1 cellular context compared by ENCODE assay signal in genomic region chr19:9827325-9828238, GRCh38.
TF ChIP-seq lines count a peak whose summit lies in the region.

Gene UBL5, plus strand, starts transcription at chr19:9827918. Its CDS starts 420 bp downstream, at chr19:9828338.

TF ChIP-seq in GM23338, 12 proteins besides CTCF, POLR2A, EP300 and RAD21:
- TF ChIP-seq JUNB (IDR thresholded peaks at IDR 0.05; ENCODE audit: unreplicated experiment) (no peak), STAT1 (IDR thresholded peaks at IDR 0.05; ENCODE audit: unreplicated experiment) (no peak), EZH2phosphoT487 (IDR thresholded peaks at IDR 0.05; ENCODE audit: unreplicated experiment) (no peak), POLR2AphosphoS5 (IDR thresholded peaks at IDR 0.05; ENCODE audit: low read depth) (peak; percentile 98), ZNF114 (CRISPR knock-in tag; IDR thresholded peaks at IDR 0.05) (no peak), REST (IDR thresholded peaks at IDR 0.05; ENCODE audit: unreplicated experiment) (no peak), ETS1 (IDR thresholded peaks at IDR 0.05) (peak; percentile 91), EZH2 (IDR thresholded peaks at IDR 0.05; ENCODE audit: low read depth, unreplicated experiment) (no peak), ZNF331 (CRISPR knock-in tag; IDR thresholded peaks at IDR 0.05; ENCODE audit: low read depth) (no peak), NANOG (IDR thresholded peaks at IDR 0.05; ENCODE audit: borderline replicate concordance) (no peak), CREB1 (CRISPR knock-in tag; IDR thresholded peaks at IDR 0.05; ENCODE audit: low read depth) (no peak), ZNF462 (CRISPR knock-in tag; IDR thresholded peaks at IDR 0.05) (no peak)
TF ChIP-seq in GM23338: peak in this region for 2.
